In the genomic region with DNA sequence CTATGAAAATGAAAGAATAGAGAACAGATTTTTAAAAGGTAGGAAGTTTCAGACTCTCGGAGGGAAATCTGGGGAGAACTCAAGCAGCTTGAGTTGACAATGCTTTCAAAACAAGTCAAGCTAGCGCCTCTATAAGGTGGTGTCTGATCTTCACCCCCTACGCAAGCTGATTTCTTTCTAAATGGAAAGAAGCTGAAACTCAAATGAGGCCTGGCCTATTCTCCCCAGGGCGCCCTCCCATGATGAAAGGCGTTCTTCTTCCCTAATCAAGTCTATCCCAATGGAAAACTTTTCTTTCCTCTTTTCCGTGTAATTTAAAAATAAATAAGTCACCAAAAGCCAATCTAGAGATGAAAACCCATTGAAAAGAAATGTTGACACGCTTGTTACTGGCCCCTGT, we compare ENCODE assay signal across 17 cellular contexts. TPM values are rescaled to one million over a fixed set of nuclear protein-coding genes. Genes with fewer than 3 reads are reported as not detected.
A peak's percentile ranks its signal among the peaks of the same experiment; 100 is the strongest.
DNase-seq lines count a peak whose midpoint lies in the region; ATAC-seq and TF ChIP-seq lines count a peak whose summit lies in the region.
"Had no signal": no experiment of that assay in that cellular context is flagged by ENCODE, and none has a peak within 500 bp of the region (broad histone marks: within the 10 kb centered on the region; RNA-seq: fewer than 3 reads in every experiment).

No MANE protein-coding gene starts in this region.

- no peaks in the 10 kb centered on the region for H3K36me3 ChIP-seq in HUES64 (ENCODE audit: insufficient read depth, low read length)
- H3K36me3 ChIP-seq in endodermal cell (ENCODE audit: control insufficient read depth, insufficient read depth, low read length) = no peaks in the 10 kb centered on the region
- no peaks in the 10 kb centered on the region for H3K36me3 ChIP-seq in neural cell (ENCODE audit: insufficient read depth, low read length)

- no peak overlapping the region for H3K9ac ChIP-seq in HUES64 (ENCODE audit: low read depth, low read length)
- no peak overlapping the region for H3K9ac ChIP-seq in endodermal cell (ENCODE audit: extremely low read depth, low read length, poor library complexity, severe bottlenecking)
- H3K9ac ChIP-seq in neural cell (ENCODE audit: low read length) = no peak overlapping the region

- intact Hi-C loops in sciatic nerve (cut with DNase I) = no loop called here

- H3K9me2 ChIP-seq in neural cell (ENCODE audit: insufficient read depth, low read length) = no peaks in the 10 kb centered on the region

- H3K4me3 Mint-ChIP-seq in endodermal cell = no peak overlapping the region
- H3K4me3 Mint-ChIP-seq: CD14-positive monocyte; CD8-positive, alpha-beta T cell had no signal

- peak; percentile 22 for TF ChIP-seq CTCF in endodermal cell (conservative IDR thresholded peaks at IDR 0.05)
- no peak for TF ChIP-seq CTCF in neural cell (IDR thresholded peaks at IDR 0.05; ENCODE audit: poor library complexity, severe bottlenecking)

- H3K27ac Mint-ChIP-seq in endodermal cell = no peak overlapping the region
- H3K27ac Mint-ChIP-seq: CD8-positive, alpha-beta T cell had no signal

- ATAC-seq in sciatic nerve (peak; percentile 19), HG03565 (IDR thresholded peaks at IDR 0.05; ENCODE audit: unreplicated experiment) (no peak)
- ATAC-seq: CD8-positive, alpha-beta T cell; HCT116 had no signal

- H3K4me3 ChIP-seq in HUES64 (ENCODE audit: low read length) = peak overlapping the region; percentile 17; the same call in 1 of the 2 replicates
- no peak overlapping the region for H3K4me3 ChIP-seq in endodermal cell (ENCODE audit: low read length)
- peak overlapping the region; percentile 7 for H3K4me3 ChIP-seq in neural cell (ENCODE audit: low read length)

- H3K27me3 Mint-ChIP-seq in endodermal cell (ENCODE audit: insufficient read depth) = no peaks in the 10 kb centered on the region

- no peaks in the 10 kb centered on the region for H3K9me3 ChIP-seq in HUES64 (ENCODE audit: insufficient read depth, low read depth, low read length)
- H3K9me3 ChIP-seq in endodermal cell (ENCODE audit: control insufficient read depth, low read length) = no peaks in the 10 kb centered on the region
- no peaks in the 10 kb centered on the region for H3K9me3 ChIP-seq in neural cell (ENCODE audit: low read length)

- DNase-seq in endodermal cell (peak; percentile 68), sciatic nerve (ENCODE audit: low spot score) (no peak), NCI-H1930 (lab: John Stamatoyannopoulos, UW) (no peak), A172 (ENCODE audit: low spot score) (no peak)
- DNase-seq in stimulated activated CD4-positive, alpha-beta T cell treated with anti-CD3 and anti-CD28 coated beads, Interleukin-15, amount 100 ng/mL, for 24 hours = no peak
- DNase-seq: CD8-positive, alpha-beta T cell; COR-L47; DMS153; DMS79 treated with DMSO at 0.1 percent for 48 hours; EL; GF-D8 had no signal

- no peak overlapping the region for H3K4me2 ChIP-seq in neural cell (ENCODE audit: low read length)

- H3K27me3 ChIP-seq in HUES64 (ENCODE audit: insufficient read depth, low read length) (no peaks in the 10 kb centered on the region; the same call in 1 of the 2 replicates), endodermal cell (ENCODE audit: control insufficient read depth, insufficient read depth, low read length, poor library complexity, severe bottlenecking) (no peaks in the 10 kb centered on the region), neural cell (ENCODE audit: insufficient read depth, low read depth, low read length) (peaks cover 3% of the 10 kb centered on the region)

- H3K4me1 ChIP-seq in HUES64 (ENCODE audit: insufficient read depth, low read length) (peaks cover 20% of the 10 kb centered on the region), endodermal cell (ENCODE audit: control insufficient read depth, insufficient read depth, low read length) (no peaks in the 10 kb centered on the region)

- WGBS in HUES64 = 32% methylated on average over 7 of the region's 7 CpGs
- WGBS in endodermal cell (ENCODE audit: insufficient coverage in 1 of 2, insufficient read length in 1 of 2), 2 experiments = 23 to 35% methylated on average over 7 of the region's 7 CpGs

- H3F3A ChIP-seq in neural cell (ENCODE audit: insufficient read depth, low read length, poor library complexity, severe bottlenecking) = no peaks in the 10 kb centered on the region

- no peaks in the 10 kb centered on the region for H3K9me3 Mint-ChIP-seq in endodermal cell
- H3K9me3 Mint-ChIP-seq: CD8-positive, alpha-beta T cell had no signal

- H3K27ac ChIP-seq in HUES64 (ENCODE audit: low read depth, low read length) = no peak overlapping the region; the same call in 1 of the 2 replicates
- H3K27ac ChIP-seq in endodermal cell (ENCODE audit: low read depth, low read length) = peak overlapping the region; percentile 20
- H3K27ac ChIP-seq in neural cell (ENCODE audit: low read length) = no peak overlapping the region

- H3K79me2 ChIP-seq in neural cell (replicated peaks; ENCODE audit: insufficient read depth, low read length) = no peaks in the 10 kb centered on the region

- TF ChIP-seq RAD21 in neural cell (conservative IDR thresholded peaks at IDR 0.05) = no peak

- no peaks in the 10 kb centered on the region for H3K36me3 Mint-ChIP-seq in endodermal cell (ENCODE audit: low read depth)
- H3K36me3 Mint-ChIP-seq: CD14-positive monocyte; CD8-positive, alpha-beta T cell had no signal

- H4K20me1 ChIP-seq in neural cell (ENCODE audit: insufficient read depth) = no peaks in the 10 kb centered on the region

- no peak for TF ChIP-seq EP300 in neural cell (conservative IDR thresholded peaks at IDR 0.05; ENCODE audit: poor library complexity, severe bottlenecking)

- H3K4me1 Mint-ChIP-seq in endodermal cell = peaks cover 12% of the 10 kb centered on the region
- H3K4me1 Mint-ChIP-seq: CD14-positive monocyte had no signal

- H2AFZ ChIP-seq in neural cell (ENCODE audit: low read depth, low read length) = no peak overlapping the region

TF ChIP-seq in neural cell, 6 proteins besides CTCF, POLR2A, EP300 and RAD21:
- TF ChIP-seq SMC3 (conservative IDR thresholded peaks at IDR 0.05; ENCODE audit: poor library complexity) (no peak), EZH2 (IDR thresholded peaks at IDR 0.05; ENCODE audit: borderline replicate concordance, insufficient read depth, low read length, poor library complexity, severe bottlenecking) (no peak), POLR2AphosphoS5 (IDR thresholded peaks at IDR 0.05) (no peak), TAF1 (IDR thresholded peaks at IDR 0.05; ENCODE audit: low read depth) (no peak), MXI1 (conservative IDR thresholded peaks at IDR 0.05; ENCODE audit: poor library complexity, severe bottlenecking) (no peak)
- TF ChIP-seq, protein P1, sequence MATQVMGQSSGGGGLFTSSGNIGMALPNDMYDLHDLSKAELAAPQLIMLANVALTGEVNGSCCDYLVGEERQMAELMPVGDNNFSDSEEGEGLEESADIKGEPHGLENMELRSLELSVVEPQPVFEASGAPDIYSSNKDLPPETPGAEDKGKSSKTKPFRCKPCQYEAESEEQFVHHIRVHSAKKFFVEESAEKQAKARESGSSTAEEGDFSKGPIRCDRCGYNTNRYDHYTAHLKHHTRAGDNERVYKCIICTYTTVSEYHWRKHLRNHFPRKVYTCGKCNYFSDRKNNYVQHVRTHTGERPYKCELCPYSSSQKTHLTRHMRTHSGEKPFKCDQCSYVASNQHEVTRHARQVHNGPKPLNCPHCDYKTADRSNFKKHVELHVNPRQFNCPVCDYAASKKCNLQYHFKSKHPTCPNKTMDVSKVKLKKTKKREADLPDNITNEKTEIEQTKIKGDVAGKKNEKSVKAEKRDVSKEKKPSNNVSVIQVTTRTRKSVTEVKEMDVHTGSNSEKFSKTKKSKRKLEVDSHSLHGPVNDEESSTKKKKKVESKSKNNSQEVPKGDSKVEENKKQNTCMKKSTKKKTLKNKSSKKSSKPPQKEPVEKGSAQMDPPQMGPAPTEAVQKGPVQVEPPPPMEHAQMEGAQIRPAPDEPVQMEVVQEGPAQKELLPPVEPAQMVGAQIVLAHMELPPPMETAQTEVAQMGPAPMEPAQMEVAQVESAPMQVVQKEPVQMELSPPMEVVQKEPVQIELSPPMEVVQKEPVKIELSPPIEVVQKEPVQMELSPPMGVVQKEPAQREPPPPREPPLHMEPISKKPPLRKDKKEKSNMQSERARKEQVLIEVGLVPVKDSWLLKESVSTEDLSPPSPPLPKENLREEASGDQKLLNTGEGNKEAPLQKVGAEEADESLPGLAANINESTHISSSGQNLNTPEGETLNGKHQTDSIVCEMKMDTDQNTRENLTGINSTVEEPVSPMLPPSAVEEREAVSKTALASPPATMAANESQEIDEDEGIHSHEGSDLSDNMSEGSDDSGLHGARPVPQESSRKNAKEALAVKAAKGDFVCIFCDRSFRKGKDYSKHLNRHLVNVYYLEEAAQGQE (IDR thresholded peaks at IDR 0.05; ENCODE audit: borderline replicate concordance) = no peak

RNA-seq across cellular contexts. Expression of a gene that starts 20.6 kb away (rescaled TPM):
- polyA plus RNA-seq in HUES64 (2013, experiment 1 of 2) = 0.15 TPM
- 0.38 TPM for polyA plus RNA-seq in HUES64 (2013, experiment 2 of 2)
- not detected for total RNA-seq in endodermal cell
- 0.39 TPM for polyA plus RNA-seq in endodermal cell (2013, experiment 1 of 2)
- polyA plus RNA-seq in endodermal cell (2013, experiment 2 of 2) = 0.99 TPM
- 0.22 and 1.4 TPM in 2 replicates for polyA plus RNA-seq in neural cell
- 0.73 and 1.2 TPM in 2 replicates for polyA minus RNA-seq in neural cell
- 8.3 TPM for total RNA-seq in sciatic nerve
- total RNA-seq in A172 (2014; rRNA removed; shearing (Covaris generic)) = 0.41 and 3.1 TPM in 2 replicates
- total RNA-seq: CD8-positive, alpha-beta T cell; HepG2 had no signal
- polyA plus RNA-seq: CD14-positive monocyte had no signal
